ENCODE assay signal across 30 cellular contexts in the genomic region with DNA sequence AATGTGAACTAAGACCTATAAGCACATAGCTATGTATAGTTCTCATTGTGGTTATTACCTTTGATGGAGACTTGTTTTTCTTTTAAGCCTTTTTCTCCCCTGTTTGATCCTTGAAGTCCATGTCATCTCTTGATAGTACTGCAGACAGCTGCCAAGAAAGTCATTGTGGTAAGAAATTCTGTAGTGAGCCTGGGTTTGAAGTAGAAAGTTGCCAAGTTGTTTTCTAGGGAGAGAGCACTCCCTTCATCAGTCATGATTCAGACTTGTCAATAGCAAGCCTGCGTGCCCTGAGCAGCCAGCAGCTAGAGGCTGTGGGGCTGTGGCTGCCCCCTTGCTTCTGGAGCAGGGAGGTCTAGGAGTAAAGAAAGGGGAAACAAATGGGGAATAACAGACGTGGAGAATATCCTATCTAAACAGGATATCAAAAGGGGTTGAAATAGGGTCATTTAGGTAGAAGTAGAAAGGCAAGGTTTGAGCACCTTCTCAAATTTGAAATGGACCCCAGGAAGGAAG. TPM values are rescaled to one million over a fixed set of nuclear protein-coding genes. Genes with fewer than 3 reads are reported as not detected.
"Had no signal": no experiment of that assay in that cellular context is flagged by ENCODE, and none has a peak within 500 bp of the region (broad histone marks: within the 10 kb centered on the region; RNA-seq: fewer than 3 reads in every experiment).

No MANE protein-coding gene starts in this region.

- H3K9me3 ChIP-seq: testis, uterus had no signal

- H3K4me3 Mint-ChIP-seq: activated naive CD8-positive, alpha-beta T cell treated with anti-CD3 and anti-CD28 coated beads for 36 hours; activated T-cell treated with anti-CD3 and anti-CD28 coated beads, Interleukin-2, amount 50 U/mL, for 24 hours; memory B cell; T-cell; T-helper 2 cell treated with Interferon-gamma antibody and Interleukin-4, amounts not matched to agents 5 μg/mL and 100 μg/mL, for 36 hours had no signal

- H3K4me1 ChIP-seq: testis, uterus had no signal

- H3K9me3 Mint-ChIP-seq: activated naive CD8-positive, alpha-beta T cell treated with anti-CD3 and anti-CD28 coated beads for 36 hours; activated T-cell treated with anti-CD3 and anti-CD28 coated beads, Interleukin-2, amount 50 U/mL, for 24 hours; activated T-helper 2 cell treated with anti-CD3 and anti-CD28 coated beads, Interferon-gamma antibody, Interleukin-2, Interleukin-4, amounts not matched to agents 10 μg/mL and 5 μg/mL and 100 μg/mL, durations not matched to agents 14 hours and 24 hours and 36 hours; memory B cell; T-cell; T-helper 2 cell treated with Interferon-gamma antibody and Interleukin-4, amounts not matched to agents 5 μg/mL and 100 μg/mL, for 36 hours had no signal

- H3K27me3 ChIP-seq: testis had no signal

- H3K4me2 ChIP-seq: smooth muscle cell had no signal

- ATAC-seq: left cardiac atrium, sciatic nerve, T-cell had no signal

- DNase-seq: activated CD4-positive, alpha-beta T cell treated with anti-CD3 and anti-CD28 coated beads, Interleukin-2, amount 50 U/mL, for 1 hour; activated CD4-positive, CD25-positive, alpha-beta regulatory T cell treated with anti-CD3 and anti-CD28 coated beads, Interleukin-2, amount 50 U/mL, for 72 hours; activated CD8-positive, alpha-beta memory T cell treated with anti-CD3 and anti-CD28 coated beads for 24 hours; activated CD8-positive, alpha-beta memory T cell treated with anti-CD3 and anti-CD28 coated beads, Interleukin-2, amount 50 U/mL, for 4 hours; activated naive CD4-positive, alpha-beta T cell; activated naive CD8-positive, alpha-beta T cell treated with anti-CD3 and anti-CD28 coated beads for 36 hours; activated T-cell treated with anti-CD3 and anti-CD28 coated beads, Interleukin-2, amount 50 U/mL, for 24 hours; cortex of kidney; foreskin melanocyte; left cardiac atrium; occipital lobe; posterior cingulate gyrus; stimulated activated CD4-positive, alpha-beta T cell treated with anti-CD3 and anti-CD28 coated beads, Interleukin-2, amount 100 ng/mL, for 48 hours; stimulated activated CD8-positive, alpha-beta memory T cell treated with anti-CD3 and anti-CD28 coated beads, Interleukin-4, amount 100 ng/mL, for 48 hours; stimulated activated naive CD4-positive, alpha-beta T cell; T-cell; testis; trophoblast cell; uterus had no signal

- H3K27ac ChIP-seq: cardiac muscle cell, testis, uterus, VCaP had no signal

- H3K27ac Mint-ChIP-seq: activated naive CD8-positive, alpha-beta T cell treated with anti-CD3 and anti-CD28 coated beads for 36 hours; activated T-cell treated with anti-CD3 and anti-CD28 coated beads, Interleukin-2, amount 50 U/mL, for 24 hours; activated T-helper 2 cell treated with anti-CD3 and anti-CD28 coated beads, Interferon-gamma antibody, Interleukin-2, Interleukin-4, amounts not matched to agents 10 μg/mL and 5 μg/mL and 100 μg/mL, durations not matched to agents 14 hours and 24 hours and 36 hours; memory B cell; T-cell; T-helper 2 cell treated with Interferon-gamma antibody and Interleukin-4, amounts not matched to agents 5 μg/mL and 100 μg/mL, for 36 hours had no signal

- H3K36me3 ChIP-seq: cardiac muscle cell, uterus had no signal

- H3K4me3 ChIP-seq: cardiac muscle cell, smooth muscle cell, testis, uterus had no signal

- H3K4me1 Mint-ChIP-seq: activated naive CD8-positive, alpha-beta T cell treated with anti-CD3 and anti-CD28 coated beads for 36 hours; T-cell had no signal

- H3K36me3 Mint-ChIP-seq: activated naive CD8-positive, alpha-beta T cell treated with anti-CD3 and anti-CD28 coated beads for 36 hours; memory B cell; T-cell had no signal

RNA-seq across cellular contexts. Expression of a gene that starts 8.4 kb away (rescaled TPM):
- total RNA-seq: activated naive CD8-positive, alpha-beta T cell treated with anti-CD3 and anti-CD28 coated beads for 36 hours; epithelial cell of proximal tubule; mononuclear cell; myocyte; smooth muscle cell; T-cell had no signal
- polyA plus RNA-seq: cardiac muscle cell, smooth muscle cell had no signal

RNA-seq across cellular contexts. Expression of a gene that starts 46.7 kb away (rescaled TPM):
- total RNA-seq: activated T-helper 2 cell treated with anti-CD3 and anti-CD28 coated beads, Interferon-gamma antibody, Interleukin-2, Interleukin-4, amounts not matched to agents 10 μg/mL and 5 μg/mL and 100 μg/mL, durations not matched to agents 14 hours and 24 hours and 36 hours; cerebellum; epithelial cell of proximal tubule; mononuclear cell; myocyte; occipital lobe; smooth muscle cell; T-cell had no signal
